In genomic region chr3:135366816-135367215, GRCh38 we compare ENCODE assay signal across 8 cellular contexts.
"Had no signal": no experiment of that assay in that cellular context is flagged by ENCODE, and none has a peak within 500 bp of the region (broad histone marks: within the 10 kb centered on the region; RNA-seq: fewer than 3 reads in every experiment).

No MANE protein-coding gene starts in this region.

- H3K4me3 ChIP-seq: GM23248, HAP-1 had no signal

- DNase-seq: GM23248, GOT3, H7, HFFc6, KBM-7 had no signal

- ATAC-seq: HCT116, HepG2 had no signal
